ENCODE assay signal across 17 cellular contexts in genomic region chr4:109032676-109033075, GRCh38.
A peak's percentile ranks its signal among the peaks of the same experiment; 100 is the strongest.
DNase-seq lines count a peak whose midpoint lies in the region; ATAC-seq and TF ChIP-seq lines count a peak whose summit lies in the region.
"Had no signal": no experiment of that assay in that cellular context is flagged by ENCODE, and none has a peak within 500 bp of the region (broad histone marks: within the 10 kb centered on the region; RNA-seq: fewer than 3 reads in every experiment).

No MANE protein-coding gene starts in this region.

- H2BK120ac ChIP-seq in neuronal stem cell (ENCODE audit: low read depth, low read length) = no peak overlapping the region

- no CpG with 5 or more reads among the region's 5 CpGs for WGBS in neuronal stem cell (ENCODE audit: extremely low coverage in 2 of 2, insufficient read length in 2 of 2, insufficient replicate concordance in 1 of 2), 2 donors
- WGBS in ovary, 3 donors = 93 to 96% (median 96%) methylated on average over 5 of the region's 5 CpGs

- intact Hi-C loops in ovary (cut with DNase I) = no loop called here

- no peak overlapping the region for H3K14ac ChIP-seq in neuronal stem cell (ENCODE audit: low read length)

- H3K9ac ChIP-seq in BLaER1 (no peak overlapping the region), neuronal stem cell (ENCODE audit: low read depth, low read length, poor library complexity) (no peak overlapping the region)
- H3K9ac ChIP-seq: BLaER1 treated with 17β-estradiol and CSF1 and Interleukin-3, amounts not matched to agents 10 nM and 100 nM had no signal

- H3K18ac ChIP-seq in neuronal stem cell (ENCODE audit: low read length) = no peak overlapping the region

- no peak for TF ChIP-seq CTCF in ovary (IDR thresholded peaks at IDR 0.05)

- no peak overlapping the region for H3K4ac ChIP-seq in neuronal stem cell (ENCODE audit: low read length)

- H4K20me1 ChIP-seq in BLaER1 = no peaks in the 10 kb centered on the region
- H4K20me1 ChIP-seq: BLaER1 treated with 17β-estradiol and CSF1 and Interleukin-3, amounts not matched to agents 10 nM and 100 nM had no signal

- TF ChIP-seq POLR2A in ovary (IDR thresholded peaks at IDR 0.05) = no peak

- H3K9me3 ChIP-seq in BLaER1 (no peaks in the 10 kb centered on the region), neuronal stem cell (replicated peaks in 1 of 2; ENCODE audit: control insufficient read depth in 2 of 2, insufficient read depth in 1 of 2, low read depth in 1 of 2, low read length in 2 of 2) (no peaks in the 10 kb centered on the region), ovary (no peaks in the 10 kb centered on the region)
- H3K9me3 ChIP-seq: A549; BLaER1 treated with 17β-estradiol and CSF1 and Interleukin-3, amounts not matched to agents 10 nM and 100 nM had no signal

- no peaks in the 10 kb centered on the region for H3K27me3 ChIP-seq in BLaER1
- H3K27me3 ChIP-seq in neuronal stem cell (ENCODE audit: control insufficient read depth in 3 of 3, insufficient read depth in 3 of 3, low read depth in 1 of 3, low read length in 3 of 3) = peaks cover 0 to 4% (median 0%) of the 10 kb centered on the region in 3 experiments
- no peaks in the 10 kb centered on the region for H3K27me3 ChIP-seq in ovary
- H3K27me3 ChIP-seq: BLaER1 treated with 17β-estradiol and CSF1 and Interleukin-3, amounts not matched to agents 10 nM and 100 nM had no signal

- no peak overlapping the region for H3K23ac ChIP-seq in neuronal stem cell (ENCODE audit: low read depth, low read length, poor library complexity)

- no peak overlapping the region for H3K4me3 ChIP-seq in BLaER1
- H3K4me3 ChIP-seq in neuronal stem cell (ENCODE audit: low read length in 2 of 2) = no peak overlapping the region
- H3K4me3 ChIP-seq in ovary = no peak overlapping the region
- H3K4me3 ChIP-seq: A549; BLaER1 treated with 17β-estradiol and CSF1 and Interleukin-3, amounts not matched to agents 10 nM and 100 nM; GM23338 had no signal

- TF ChIP-seq EP300 in ovary (IDR thresholded peaks at IDR 0.05) = no peak

- no peak for ATAC-seq in GM21423 (IDR thresholded peaks at IDR 0.05; ENCODE audit: unreplicated experiment)
- ATAC-seq: A549, GM23338, HCT116 had no signal

- no peak overlapping the region for H2BK15ac ChIP-seq in neuronal stem cell (ENCODE audit: low read length)

- H3K79me1 ChIP-seq in neuronal stem cell (ENCODE audit: low read depth, low read length) = no peaks in the 10 kb centered on the region

- no peak overlapping the region for H2AFZ ChIP-seq in neuronal stem cell (ENCODE audit: low read length)
- H2AFZ ChIP-seq: GM23338 had no signal

- peak; percentile 71 for DNase-seq in left kidney (ENCODE audit: low read depth, low spot score)
- peak; percentile 14 for DNase-seq in neuronal stem cell (ENCODE audit: low spot score)
- DNase-seq in D341Med (ENCODE audit: low spot score) = no peak
- no peak for DNase-seq in ovary
- DNase-seq: 8988T; CD4-positive, alpha-beta T cell; CD8-positive, alpha-beta memory T cell; DMS53; DMS79 treated with DMSO at 0.1 percent for 48 hours; GF-D8; H9 had no signal

- H3K36me3 ChIP-seq in BLaER1 (no peaks in the 10 kb centered on the region), neuronal stem cell (replicated peaks in 1 of 2; ENCODE audit: control insufficient read depth in 2 of 2, insufficient read depth in 2 of 2, low read length in 2 of 2) (no peaks in the 10 kb centered on the region), ovary (no peaks in the 10 kb centered on the region)
- H3K36me3 ChIP-seq: BLaER1 treated with 17β-estradiol and CSF1 and Interleukin-3, amounts not matched to agents 10 nM and 100 nM had no signal

- H2AK5ac ChIP-seq in neuronal stem cell (ENCODE audit: low read depth, low read length) = no peak overlapping the region

- H3K4me1 ChIP-seq in BLaER1 (peaks cover 6% of the 10 kb centered on the region), neuronal stem cell (ENCODE audit: control insufficient read depth in 2 of 2, insufficient read depth in 1 of 2, low read depth in 1 of 2, low read length in 2 of 2) (peaks cover 0 to 4% of the 10 kb centered on the region in 2 donors), ovary (ENCODE audit: insufficient read depth) (no peaks in the 10 kb centered on the region)
- H3K4me1 ChIP-seq: A549; BLaER1 treated with 17β-estradiol and CSF1 and Interleukin-3, amounts not matched to agents 10 nM and 100 nM had no signal

- no peak overlapping the region for H4K91ac ChIP-seq in neuronal stem cell (ENCODE audit: low read depth, low read length, poor library complexity)

- H4K8ac ChIP-seq in neuronal stem cell (ENCODE audit: low read depth, low read length) = no peak overlapping the region

- H3K4me2 ChIP-seq in BLaER1 = 0 out of 2 replicates have a peak overlapping the region, but pooled peaks have one; percentile 15
- H3K4me2 ChIP-seq in neuronal stem cell (ENCODE audit: insufficient read depth, low read length, poor library complexity, severe bottlenecking) = no peak overlapping the region
- H3K4me2 ChIP-seq: A549, GM23338 had no signal

- H3K27ac ChIP-seq in BLaER1 = no peak overlapping the region
- H3K27ac ChIP-seq in neuronal stem cell (replicated peaks; ENCODE audit: low read length) = no peak overlapping the region
- no peak overlapping the region for H3K27ac ChIP-seq in ovary
- H3K27ac ChIP-seq: A549; BLaER1 treated with 17β-estradiol and CSF1 and Interleukin-3, amounts not matched to agents 10 nM and 100 nM had no signal

- no peak overlapping the region for H2BK12ac ChIP-seq in neuronal stem cell (ENCODE audit: low read length)

- no peak overlapping the region for H2BK5ac ChIP-seq in neuronal stem cell (ENCODE audit: low read length)

Comparison
In these comparisons a context has a peak if more than half of its experiments do, and no peak if none do; other contexts are left out.
1. DNase-seq: peak in left kidney (single experiment) and neuronal stem cell (single experiment); none in D341Med (single experiment) and ovary (0 of 5).